16 cellular contexts compared by ENCODE assay signal in genomic region chr1:183520379-183520778, GRCh38. TPM values are rescaled to one million over a fixed set of nuclear protein-coding genes. Genes with fewer than 3 reads are reported as not detected.
DNase-seq lines count a peak whose midpoint lies in the region; ATAC-seq, FAIRE-seq and TF ChIP-seq lines count a peak whose summit lies in the region.
"Had no signal": no experiment of that assay in that cellular context is flagged by ENCODE, and none has a peak within 500 bp of the region (broad histone marks: within the 10 kb centered on the region; RNA-seq: fewer than 3 reads in every experiment).

No MANE protein-coding gene starts in this region.

- peaks cover 0 to 5% of the 10 kb centered on the region in 2 experiments for H3K36me3 ChIP-seq in endothelial cell of umbilical vein (ENCODE audit: control insufficient read depth in 2 of 2, extremely low read depth in 1 of 2, insufficient read depth in 2 of 2, low read length in 2 of 2)

- TSS peak; percentile 4 for BruUV-seq in Calu3 (replicated peaks; lab: Mats Ljungman, UMichigan)
- BruUV-seq in endothelial cell of umbilical vein (replicated peaks; lab: Mats Ljungman, UMichigan), result no TSS peak

- H3K79me2 ChIP-seq in endothelial cell of umbilical vein (ENCODE audit: control insufficient read depth, insufficient read depth, low read length), result peaks cover 2% of the 10 kb centered on the region

- H3K9me1 ChIP-seq in endothelial cell of umbilical vein (replicated peaks; ENCODE audit: control insufficient read depth, extremely low read depth, insufficient read depth, low read length), result no peaks in the 10 kb centered on the region

- no peak for TF ChIP-seq POLR2A in endothelial cell of umbilical vein (IDR thresholded peaks at IDR 0.05; ENCODE audit: low read depth, low read length)

- no peak overlapping the region for H3K27ac Mint-ChIP-seq in Calu3 (ENCODE audit: unreplicated experiment)
- no peak overlapping the region for H3K27ac Mint-ChIP-seq in activated naive CD4-positive, alpha-beta T cell treated with anti-CD3 and anti-CD28 coated beads, Interleukin-2, amount 50 U/mL, for 72 hours

- H2AFZ ChIP-seq in endothelial cell of umbilical vein (ENCODE audit: low read depth, low read length), result no peak overlapping the region

- no peaks in the 10 kb centered on the region for H3K9me3 ChIP-seq in endothelial cell of umbilical vein (replicated peaks; ENCODE audit: control insufficient read depth, insufficient read depth, low read length)
- H3K9me3 ChIP-seq: A549, BLaER1, Caco-2 had no signal

- H3K4me2 ChIP-seq in endothelial cell of umbilical vein (ENCODE audit: insufficient read depth, low read length), result peak overlapping the region; percentile 70
- H3K4me2 ChIP-seq: A549, BLaER1 had no signal

- CTCF ChIA-PET in Calu3 (lab: Charles Lee), result no interaction called here
- CTCF ChIA-PET in endothelial cell of umbilical vein (lab: Charles Lee), result no interaction called here

- no peaks in the 10 kb centered on the region for H3K27me3 ChIP-seq in endothelial cell of umbilical vein (ENCODE audit: control insufficient read depth in 2 of 2, insufficient read depth in 2 of 2, low read length in 2 of 2)
- H3K27me3 ChIP-seq: BLaER1 had no signal

- peaks cover 22% of the 10 kb centered on the region for H3K36me3 Mint-ChIP-seq in Calu3 (ENCODE audit: insufficient read depth, unreplicated experiment)
- H3K36me3 Mint-ChIP-seq in activated naive CD4-positive, alpha-beta T cell treated with anti-CD3 and anti-CD28 coated beads, Interleukin-2, amount 50 U/mL, for 72 hours, result peaks cover 5 to 8% of the 10 kb centered on the region in 2 donors

- FAIRE-seq in endothelial cell of umbilical vein (lab: Jason Lieb, UNC), result peak; percentile 31
- FAIRE-seq: A549, GM18507 had no signal

- dilution Hi-C loops in endothelial cell of umbilical vein (cut with MboI; ENCODE audit: extremely low pct_ligation_motif_present, low sequenced_read_pairs), result no loop called here

- H3K27ac ChIP-seq in endothelial cell of umbilical vein (ENCODE audit: insufficient read depth, low read depth, low read length), result no peak overlapping the region
- H3K27ac ChIP-seq: A549, BLaER1 had no signal

- H3K9ac ChIP-seq in endothelial cell of umbilical vein (replicated peaks; ENCODE audit: extremely low read depth, insufficient read depth, low read length), result no peak overlapping the region
- H3K9ac ChIP-seq: BLaER1 had no signal

- no peak overlapping the region for H3K4me3 ChIP-seq in endothelial cell of umbilical vein (replicated peaks in 1 of 3; ENCODE audit: insufficient read depth in 1 of 3, low read depth in 1 of 3, low read length in 3 of 3)
- H3K4me3 ChIP-seq: A549, BLaER1 had no signal

- H3K9me3 Mint-ChIP-seq in Calu3 (ENCODE audit: low read depth, unreplicated experiment), result no peaks in the 10 kb centered on the region
- H3K9me3 Mint-ChIP-seq in activated naive CD4-positive, alpha-beta T cell treated with anti-CD3 and anti-CD28 coated beads, Interleukin-2, amount 50 U/mL, for 72 hours, result no peaks in the 10 kb centered on the region
- H3K9me3 Mint-ChIP-seq: CD8-positive, alpha-beta memory T cell; H9 had no signal

- no peaks in the 10 kb centered on the region for H3K27me3 Mint-ChIP-seq in Calu3 (ENCODE audit: unreplicated experiment)
- H3K27me3 Mint-ChIP-seq: CD8-positive, alpha-beta memory T cell had no signal

- peaks cover 4% of the 10 kb centered on the region for H3K4me1 Mint-ChIP-seq in Calu3 (ENCODE audit: low read depth, unreplicated experiment)
- H3K4me1 Mint-ChIP-seq: H9 had no signal

- no peak for TF ChIP-seq CTCF in Calu3 (IDR thresholded peaks at IDR 0.05; ENCODE audit: unreplicated experiment)
- no peak for TF ChIP-seq CTCF in endothelial cell of umbilical vein (IDR thresholded peaks at IDR 0.05; ENCODE audit: extremely low read depth in 1 of 2, insufficient read depth in 1 of 2, low read depth in 1 of 2, low read length in 2 of 2)

- ATAC-seq in GM18909 (IDR thresholded peaks at IDR 0.05; ENCODE audit: poor library complexity, unreplicated experiment), result no peak
- no peak for ATAC-seq in activated naive CD4-positive, alpha-beta T cell treated with anti-CD3 and anti-CD28 coated beads, Interleukin-2, amount 50 U/mL, for 72 hours
- ATAC-seq: A549 had no signal

- no peak overlapping the region for H3K4me3 Mint-ChIP-seq in Calu3 (ENCODE audit: low read depth, unreplicated experiment)
- H3K4me3 Mint-ChIP-seq: CD8-positive, alpha-beta memory T cell; H9 had no signal

- DNase-seq in Calu3 (no peak), NCI-H69 (lab: John Stamatoyannopoulos, UW) (peak; percentile 50), endothelial cell of umbilical vein (ENCODE audit: low read depth, low spot score) (peak; percentile 46), putamen (ENCODE audit: low spot score) (peak; percentile 26)
- DNase-seq in activated naive CD4-positive, alpha-beta T cell treated with anti-CD3 and anti-CD28 coated beads, Interleukin-2, amount 50 U/mL, for 72 hours (ENCODE audit: low spot score in 2 of 2), result no peak
- DNase-seq in effector CD4-positive, alpha-beta T cell, result no peak
- DNase-seq: Caco-2; CD8-positive, alpha-beta memory T cell; DMS 273 treated with DMSO at 0.1 percent for 48 hours; GOT3; H9; IMR-90 had no signal

- no peaks in the 10 kb centered on the region for H4K20me1 ChIP-seq in endothelial cell of umbilical vein (replicated peaks; ENCODE audit: control insufficient read depth, extremely low read depth, insufficient read depth, low read length)

- H3K4me1 ChIP-seq in endothelial cell of umbilical vein (ENCODE audit: control insufficient read depth, extremely low read depth, insufficient read depth, low read length), result peaks cover 25% of the 10 kb centered on the region
- H3K4me1 ChIP-seq: BLaER1 had no signal

- intact Hi-C loops in Calu3 (cut with micrococcal nuclease; ENCODE audit: unreplicated experiment) (no loop called here), endothelial cell of umbilical vein (cut with micrococcal nuclease) (no loop called here)

- POLR2A ChIA-PET in endothelial cell of umbilical vein (lab: Charles Lee), result no interaction called here

TF ChIP-seq in endothelial cell of umbilical vein, 7 proteins besides CTCF, POLR2A, EP300 and RAD21:
- TF ChIP-seq JUN (IDR thresholded peaks at IDR 0.05; ENCODE audit: borderline replicate concordance, insufficient read depth, insufficient read length, low read depth), result no peak
- TF ChIP-seq POLR2AphosphoS5 (IDR thresholded peaks at IDR 0.05; ENCODE audit: insufficient read depth, low read depth, low read length), result no peak
- peak; percentile 63 for TF ChIP-seq GATA2 (IDR thresholded peaks at IDR 0.05; ENCODE audit: insufficient read depth, insufficient read length, low read depth, low read length)
- no peak for TF ChIP-seq MYC (IDR thresholded peaks at IDR 0.05; ENCODE audit: low read depth, low read length)
TF ChIP-seq in endothelial cell of umbilical vein: peak in this region for 1.

RNA-seq across cellular contexts. Expression of gene SMG7, which starts 48.1 kb away (rescaled TPM):
- total RNA-seq in Calu3 (2022), result 96.3 and 103 TPM in 2 replicates
- 42.1 and 47.1 TPM in 2 replicates for total RNA-seq in endothelial cell of umbilical vein
- 23.8 and 25.4 TPM in 2 replicates for polyA plus RNA-seq in endothelial cell of umbilical vein
- 21.8 and 23.9 TPM in 2 replicates for polyA plus RNA-seq in endothelial cell of umbilical vein (2011; cell fraction: cytosol; rRNA removed)
- polyA plus RNA-seq in endothelial cell of umbilical vein (2011; cell fraction: nucleus; rRNA removed), result 43.9 and 51.4 TPM in 2 replicates
- polyA plus RNA-seq in endothelial cell of umbilical vein (2012), result 24.8 and 34.0 TPM in 2 replicates
- polyA minus RNA-seq in endothelial cell of umbilical vein, result 53.4 and 67.9 TPM in 2 replicates
- 42.9 TPM for polyA minus RNA-seq in endothelial cell of umbilical vein (2011; cell fraction: cytosol; rRNA and poly(A)+ RNA removed)
- 45.4 and 62.1 TPM in 2 replicates for polyA minus RNA-seq in endothelial cell of umbilical vein (2011; cell fraction: nucleus; rRNA and poly(A)+ RNA removed)
- total RNA-seq in activated naive CD4-positive, alpha-beta T cell treated with anti-CD3 and anti-CD28 coated beads, Interleukin-2, amount 50 U/mL, for 72 hours, result 10 to 100 TPM; 60.9 to 63.4 TPM

Comparison
In these comparisons a context has a peak if more than half of its experiments do, and no peak if none do; other contexts are left out.
1. DNase-seq: peak in NCI-H69 (single experiment), endothelial cell of umbilical vein (single experiment) and putamen (single experiment); none in Calu3 (single experiment), activated naive CD4-positive, alpha-beta T cell treated with anti-CD3 and anti-CD28 coated beads, Interleukin-2, amount 50 U/mL, for 72 hours (0 of 2) and effector CD4-positive, alpha-beta T cell (single experiment).